In genomic region chr7:86657948-86658347, GRCh38 we compare ENCODE assay signal across 22 cellular contexts. TPM values are rescaled to one million over a fixed set of nuclear protein-coding genes. Genes with fewer than 3 reads are reported as not detected.
DNase-seq lines count a peak whose midpoint lies in the region; ATAC-seq and TF ChIP-seq lines count a peak whose summit lies in the region.
"Had no signal": no experiment of that assay in that cellular context is flagged by ENCODE, and none has a peak within 500 bp of the region (broad histone marks: within the 10 kb centered on the region; RNA-seq: fewer than 3 reads in every experiment).

No MANE protein-coding gene starts in this region.

- POLR2A ChIA-PET in WTC11 (lab: Charles Lee): no interaction called here
- POLR2A ChIA-PET in activated CD8-positive, alpha-beta T cell treated with anti-CD3 and anti-CD28 coated beads, Interleukin-2, amount 10 ng/mL, durations not matched to agents 7 days and 5 days (lab: Charles Lee): no interaction called here

- no peaks in the 10 kb centered on the region for H3K27me3 ChIP-seq in dorsolateral prefrontal cortex
- H3K27me3 ChIP-seq: BE2C; BLaER1 treated with 17β-estradiol and CSF1 and Interleukin-3, amounts not matched to agents 10 nM and 100 nM had no signal

- no peak overlapping the region for H3K27ac Mint-ChIP-seq in WTC11
- H3K27ac Mint-ChIP-seq in activated CD8-positive, alpha-beta T cell treated with anti-CD3 and anti-CD28 coated beads, Interleukin-2, amount 10 ng/mL, durations not matched to agents 7 days and 5 days: no peak overlapping the region
- H3K27ac Mint-ChIP-seq: CD14-positive monocyte; CD4-positive, alpha-beta T cell; CD8-positive, alpha-beta memory T cell had no signal

- CTCF ChIA-PET in WTC11 (lab: Charles Lee): interaction anchor here (2.2 kb wide), 1 partner anchor 9 kb away, joined by 11 read pairs; no protein-coding TSS in a partner anchor
- CTCF ChIA-PET in activated CD8-positive, alpha-beta T cell treated with anti-CD3 and anti-CD28 coated beads, Interleukin-2, amount 10 ng/mL, durations not matched to agents 7 days and 5 days (lab: Charles Lee): no interaction called here

- H3K4me3 ChIP-seq in dorsolateral prefrontal cortex: no peak overlapping the region
- H3K4me3 ChIP-seq: A549; BLaER1 treated with 17β-estradiol and CSF1 and Interleukin-3, amounts not matched to agents 10 nM and 100 nM had no signal

- TF ChIP-seq CTCF in WTC11 (IDR thresholded peaks at IDR 0.05) (no peak), dorsolateral prefrontal cortex (IDR thresholded peaks at IDR 0.05 in 54 of 56, conservative IDR thresholded peaks at IDR 0.05 in 2 of 56; ENCODE audit: low read depth in 1 of 56, partially characterized antibody in 56 of 56) (no peak)

- intact Hi-C loops in dorsolateral prefrontal cortex (cut with DNase I): no loop called here

- peak overlapping the region in 49 of 59 donors; percentile 1 to 99 (median 58) for H3K27ac ChIP-seq in dorsolateral prefrontal cortex
- H3K27ac ChIP-seq: A549; BLaER1 treated with 17β-estradiol and CSF1 and Interleukin-3, amounts not matched to agents 10 nM and 100 nM had no signal

- H3K9me3 Mint-ChIP-seq in WTC11: no peaks in the 10 kb centered on the region
- H3K9me3 Mint-ChIP-seq in activated CD8-positive, alpha-beta T cell treated with anti-CD3 and anti-CD28 coated beads, Interleukin-2, amount 10 ng/mL, durations not matched to agents 7 days and 5 days (ENCODE audit: insufficient read depth): no peaks in the 10 kb centered on the region
- H3K9me3 Mint-ChIP-seq: CD4-positive, alpha-beta T cell had no signal

- no peaks in the 10 kb centered on the region for H3K27me3 Mint-ChIP-seq in WTC11 (ENCODE audit: low read depth)
- H3K27me3 Mint-ChIP-seq in activated CD8-positive, alpha-beta T cell treated with anti-CD3 and anti-CD28 coated beads, Interleukin-2, amount 10 ng/mL, durations not matched to agents 7 days and 5 days (ENCODE audit: low read depth): no peaks in the 10 kb centered on the region
- H3K27me3 Mint-ChIP-seq: CD4-positive, alpha-beta T cell; CD8-positive, alpha-beta memory T cell had no signal

- H3K4me1 Mint-ChIP-seq in WTC11: peaks cover 10% of the 10 kb centered on the region
- no peaks in the 10 kb centered on the region for H3K4me1 Mint-ChIP-seq in activated CD8-positive, alpha-beta T cell treated with anti-CD3 and anti-CD28 coated beads, Interleukin-2, amount 10 ng/mL, durations not matched to agents 7 days and 5 days (ENCODE audit: low read depth)
- H3K4me1 Mint-ChIP-seq: CD14-positive monocyte; CD8-positive, alpha-beta memory T cell had no signal

- DNase-seq in WTC11 (ENCODE audit: low spot score) (no peak), dorsolateral prefrontal cortex (no peak), superior temporal gyrus (ENCODE audit: extremely low spot score) (peak; percentile 34), COR-L47 (lab: John Stamatoyannopoulos, UW) (no peak)
- no peak for DNase-seq in activated CD8-positive, alpha-beta T cell treated with anti-CD3 and anti-CD28 coated beads, Interleukin-2, amount 10 ng/mL, durations not matched to agents 7 days and 5 days
- DNase-seq: 8988T; ACHN; AML-193; BE2C; Calu3; CD4-positive, alpha-beta T cell; CD8-positive, alpha-beta memory T cell; DMS79 treated with DMSO at 0.1 percent for 48 hours; GF-D8; H7; HCEC 1CT had no signal

- H3K36me3 Mint-ChIP-seq in WTC11: no peaks in the 10 kb centered on the region
- no peaks in the 10 kb centered on the region for H3K36me3 Mint-ChIP-seq in activated CD8-positive, alpha-beta T cell treated with anti-CD3 and anti-CD28 coated beads, Interleukin-2, amount 10 ng/mL, durations not matched to agents 7 days and 5 days (ENCODE audit: low read depth)
- H3K36me3 Mint-ChIP-seq: CD14-positive monocyte; CD8-positive, alpha-beta memory T cell had no signal

- peak; percentile 51 for ATAC-seq in WTC11
- ATAC-seq in activated CD8-positive, alpha-beta T cell treated with anti-CD3 and anti-CD28 coated beads, Interleukin-2, amount 10 ng/mL, durations not matched to agents 7 days and 5 days: no peak
- ATAC-seq in GM19463 (IDR thresholded peaks at IDR 0.05; ENCODE audit: unreplicated experiment): no peak
- ATAC-seq: A549 had no signal

- no peak overlapping the region for H3K4me3 Mint-ChIP-seq in WTC11
- H3K4me3 Mint-ChIP-seq in activated CD8-positive, alpha-beta T cell treated with anti-CD3 and anti-CD28 coated beads, Interleukin-2, amount 10 ng/mL, durations not matched to agents 7 days and 5 days: no peak overlapping the region
- H3K4me3 Mint-ChIP-seq: CD14-positive monocyte; CD4-positive, alpha-beta T cell; CD8-positive, alpha-beta memory T cell had no signal

TF ChIP-seq in WTC11, 78 proteins besides CTCF, POLR2A, EP300 and RAD21 (continues in another document):
- TF ChIP-seq E2F1 (CRISPR knock-in tag; IDR thresholded peaks at IDR 0.05): no peak
- no peak for TF ChIP-seq E2F4 (CRISPR knock-in tag; IDR thresholded peaks at IDR 0.05; ENCODE audit: borderline replicate concordance, low read depth)
- no peak for TF ChIP-seq ELF4 (CRISPR knock-in tag; IDR thresholded peaks at IDR 0.05; ENCODE audit: low read depth)
- TF ChIP-seq RELA (CRISPR knock-in tag; IDR thresholded peaks at IDR 0.05; ENCODE audit: borderline replicate concordance): no peak
- no peak for TF ChIP-seq USF2 (CRISPR knock-in tag; IDR thresholded peaks at IDR 0.05)
- TF ChIP-seq PRRX2 (CRISPR knock-in tag; IDR thresholded peaks at IDR 0.05): no peak
- TF ChIP-seq NFYB (CRISPR knock-in tag; conservative IDR thresholded peaks at IDR 0.05; ENCODE audit: low read depth): no peak
- TF ChIP-seq CREM (CRISPR knock-in tag; IDR thresholded peaks at IDR 0.05): no peak
- no peak for TF ChIP-seq ETV6 (CRISPR knock-in tag; IDR thresholded peaks at IDR 0.05)
- no peak for TF ChIP-seq FOXP4 (CRISPR knock-in tag; IDR thresholded peaks at IDR 0.05)
- TF ChIP-seq ZNF423 (CRISPR knock-in tag; IDR thresholded peaks at IDR 0.05): no peak
- TF ChIP-seq ATF6 (CRISPR knock-in tag; IDR thresholded peaks at IDR 0.05): no peak
- no peak for TF ChIP-seq ZNF416 (CRISPR knock-in tag; IDR thresholded peaks at IDR 0.05)
- TF ChIP-seq NR2C2 (CRISPR knock-in tag; IDR thresholded peaks at IDR 0.05): no peak

RNA-seq across cellular contexts. Expression of gene GRM3, which starts 14.2 kb away (rescaled TPM):
- total RNA-seq in WTC11 (2021) (0.87 to 1.5 TPM (median 0.94 TPM) in 3 replicates), dorsolateral prefrontal cortex (100 to 1,000 TPM in 15 of 120 experiments, 10 to 100 TPM in 105; 39.3 to 160 (median 71.7) TPM)
- total RNA-seq in activated CD8-positive, alpha-beta T cell treated with anti-CD3 and anti-CD28 coated beads, Interleukin-2, amount 10 ng/mL, durations not matched to agents 7 days and 5 days: not detected
- total RNA-seq: Calu3; CD4-positive, alpha-beta T cell; CD8-positive, alpha-beta memory T cell; Daoy; G401 had no signal

Comparison
In these comparisons a context has a peak if more than half of its experiments do, and no peak if none do; other contexts are left out.
1. RNA of gene GRM3, which starts 14.2 kb away (total RNA-seq): 39.3 to 160 TPM in dorsolateral prefrontal cortex; 0.87 to 1.5 TPM in WTC11 and not detected in activated CD8-positive, alpha-beta T cell treated with anti-CD3 and anti-CD28 coated beads, Interleukin-2, amount 10 ng/mL, durations not matched to agents 7 days and 5 days; every median in the first group is over 10 times any median in the second.